In the genomic region with DNA sequence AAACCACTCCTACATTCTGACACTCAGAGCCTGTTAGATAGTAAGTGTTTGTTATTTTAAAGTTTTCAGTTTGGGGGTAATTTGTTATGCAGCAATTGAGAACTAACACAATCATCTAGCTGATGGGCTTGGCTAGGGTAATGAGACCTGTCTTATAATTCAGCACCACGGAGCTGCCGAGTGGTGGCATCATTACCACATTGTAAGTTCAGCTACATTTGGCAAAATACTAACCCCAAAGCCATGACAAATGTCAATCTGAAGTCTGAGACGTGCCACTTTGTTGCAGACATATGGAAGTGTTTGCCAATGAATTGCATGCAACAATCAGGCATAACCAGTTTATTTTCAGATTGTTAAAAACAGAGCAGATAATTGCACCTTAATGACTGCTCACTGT, we compare ENCODE assay signal across 11 cellular contexts. TPM values are rescaled to one million over a fixed set of nuclear protein-coding genes. Genes with fewer than 3 reads are reported as not detected.
DNase-seq lines count a peak whose midpoint lies in the region; ATAC-seq, FAIRE-seq and TF ChIP-seq lines count a peak whose summit lies in the region.
"Had no signal": no experiment of that assay in that cellular context is flagged by ENCODE, and none has a peak within 500 bp of the region (broad histone marks: within the 10 kb centered on the region; RNA-seq: fewer than 3 reads in every experiment).

No MANE protein-coding gene starts in this region.

- no peak overlapping the region for H3K27ac ChIP-seq in HepG2 (ENCODE audit: extremely low read length, insufficient read depth, low read length)
- H3K27ac ChIP-seq in smooth muscle cell (ENCODE audit: low read depth), result no peak overlapping the region
- no peak overlapping the region for H3K27ac ChIP-seq in esophagus muscularis mucosa (replicated peaks in 1 of 4)

- POLR2A ChIA-PET in HepG2 (lab: Yijun Ruan, JAX), result no interaction called here

- TF ChIP-seq POLR2A in HepG2 (IDR thresholded peaks at IDR 0.05; ENCODE audit: insufficient read depth in 1 of 2, low read depth in 2 of 2, low read length in 2 of 2) (no peak), esophagus muscularis mucosa (IDR thresholded peaks at IDR 0.05; ENCODE audit: low read depth) (no peak)

- no peak for TF ChIP-seq RAD21 in HepG2 (CRISPR knock-in tag; IDR thresholded peaks at IDR 0.05)

- intact Hi-C loops in HepG2 (cut with micrococcal nuclease; ENCODE audit: unreplicated experiment) (no loop called here), esophagus muscularis mucosa (cut with DNase I) (no loop called here)

- H3F3A ChIP-seq in smooth muscle cell (ENCODE audit: low read depth), result no peaks in the 10 kb centered on the region

- peak; percentile 52 for ATAC-seq in HepG2
- no peak for ATAC-seq in natural killer cell treated with Interleukin-12 subunit alpha and Interleukin-12 subunit beta and Interleukin-15 and Interleukin-18, amount 100 ng/mL, for 72 hours

- H3K9me3 Mint-ChIP-seq in natural killer cell treated with Interleukin-12 subunit alpha and Interleukin-12 subunit beta and Interleukin-15 and Interleukin-18, amount 100 ng/mL, for 72 hours, result no peaks in the 10 kb centered on the region

- 0% methylated on average over 3 of the region's 3 CpGs for WGBS in HepG2 (ENCODE audit: low lambda C conversion rate)
- WGBS in smooth muscle cell (ENCODE audit: low lambda C conversion rate), result 74% methylated on average over 3 of the region's 3 CpGs
- 61% methylated on average over 3 of the region's 3 CpGs for WGBS in esophagus muscularis mucosa

- H3K27ac Mint-ChIP-seq in natural killer cell treated with Interleukin-12 subunit alpha and Interleukin-12 subunit beta and Interleukin-15 and Interleukin-18, amount 100 ng/mL, for 72 hours, result no peak overlapping the region
- H3K27ac Mint-ChIP-seq: nephron had no signal

- H3K27me3 ChIP-seq in HepG2 (ENCODE audit: control insufficient read depth in 1 of 2, insufficient read depth in 2 of 2, low read length in 2 of 2) (no peaks in the 10 kb centered on the region; a peak in 2 of 5 replicates), smooth muscle cell (ENCODE audit: low read depth) (no peaks in the 10 kb centered on the region), esophagus muscularis mucosa (no peaks in the 10 kb centered on the region)

- TF ChIP-seq EP300 in HepG2 (IDR thresholded peaks at IDR 0.05; ENCODE audit: low read depth in 2 of 2, low read length in 2 of 2), result no peak
- TF ChIP-seq EP300 in HepG2 (CRISPR knock-in tag; IDR thresholded peaks at IDR 0.05; ENCODE audit: borderline replicate concordance), result no peak
- TF ChIP-seq EP300 in esophagus muscularis mucosa (IDR thresholded peaks at IDR 0.05), result no peak

- H3K36me3 ChIP-seq in HepG2 (replicated peaks in 1 of 2; ENCODE audit: control insufficient read depth in 1 of 2, insufficient read depth in 2 of 2, low read length in 2 of 2) (no peaks in the 10 kb centered on the region), smooth muscle cell (ENCODE audit: low read depth) (no peaks in the 10 kb centered on the region), esophagus muscularis mucosa (no peaks in the 10 kb centered on the region)

- no peak overlapping the region for H3K4me3 ChIP-seq in cardiac fibroblast (replicated peaks in 1 of 2; ENCODE audit: low read depth in 2 of 2, low read length in 2 of 2)
- H3K4me3 ChIP-seq in HepG2 (replicated peaks in 1 of 3; ENCODE audit: insufficient read depth in 1 of 3, low read depth in 2 of 3, low read length in 3 of 3), result no peak overlapping the region
- no peak overlapping the region for H3K4me3 ChIP-seq in smooth muscle cell
- no peak overlapping the region for H3K4me3 ChIP-seq in esophagus muscularis mucosa

- BruUV-seq in HepG2 (replicated peaks; lab: Mats Ljungman, UMichigan), result no TSS peak

- peak; percentile 24 for DNase-seq in ACHN
- peak; percentile 30 for DNase-seq in HT1080 (ENCODE audit: low read depth)
- peak; percentile 41 to 48 for DNase-seq in cardiac fibroblast (ENCODE audit: low read depth in 2 of 2)
- no peak for DNase-seq in HepG2 (ENCODE audit: low spot score)
- no peak for DNase-seq in NCI-H187 treated with DMSO at 0.1 percent for 48 hours (lab: John Stamatoyannopoulos, UW)
- DNase-seq in smooth muscle cell (lab: John Stamatoyannopoulos, UW; ENCODE audit: unreplicated experiment), result no peak
- DNase-seq in natural killer cell treated with Interleukin-12 subunit alpha and Interleukin-12 subunit beta and Interleukin-15 and Interleukin-18, amount 100 ng/mL, for 72 hours (ENCODE audit: low spot score), result no peak
- no peak for DNase-seq in esophagus muscularis mucosa (ENCODE audit: extremely low spot score)
- DNase-seq: activated T-cell treated with anti-CD3 and anti-CD28 coated beads, Interleukin-2, amount 50 U/mL, for 72 hours; DND-41 had no signal

- H2AFZ ChIP-seq in HepG2 (ENCODE audit: low read length) (no peak overlapping the region), smooth muscle cell (ENCODE audit: low read depth) (no peak overlapping the region)

- peaks cover 5% of the 10 kb centered on the region for H3K36me3 Mint-ChIP-seq in natural killer cell treated with Interleukin-12 subunit alpha and Interleukin-12 subunit beta and Interleukin-15 and Interleukin-18, amount 100 ng/mL, for 72 hours

- H3K9ac ChIP-seq in HepG2 (ENCODE audit: insufficient read depth, low read depth, low read length) (no peak overlapping the region), smooth muscle cell (ENCODE audit: low read depth) (no peak overlapping the region)

- H3K79me2 ChIP-seq in HepG2 (ENCODE audit: insufficient read depth, low read length), result no peaks in the 10 kb centered on the region
- H3K79me2 ChIP-seq in smooth muscle cell (ENCODE audit: low read depth), result no peaks in the 10 kb centered on the region

- H3K4me1 ChIP-seq in HepG2 (ENCODE audit: insufficient read depth, low read length), result peaks cover 26% of the 10 kb centered on the region
- no peaks in the 10 kb centered on the region for H3K4me1 ChIP-seq in smooth muscle cell (ENCODE audit: low read depth)
- H3K4me1 ChIP-seq in esophagus muscularis mucosa, result no peaks in the 10 kb centered on the region

- peak; percentile 77 for FAIRE-seq in HepG2 (lab: Jason Lieb, UNC)

- H4K20me1 ChIP-seq in HepG2 (ENCODE audit: insufficient read depth, low read length) (no peaks in the 10 kb centered on the region), smooth muscle cell (ENCODE audit: low read depth) (no peaks in the 10 kb centered on the region)

- H3K4me1 Mint-ChIP-seq in natural killer cell treated with Interleukin-12 subunit alpha and Interleukin-12 subunit beta and Interleukin-15 and Interleukin-18, amount 100 ng/mL, for 72 hours (ENCODE audit: low read depth in 2 of 2), result peaks cover 4 to 14% of the 10 kb centered on the region in 2 donors
- H3K4me1 Mint-ChIP-seq: nephron had no signal

- TF ChIP-seq CTCF in cardiac fibroblast (IDR thresholded peaks at IDR 0.05; ENCODE audit: low read depth, low read length) (peak; percentile 9), HepG2 (CRISPR knock-in tag; IDR thresholded peaks at IDR 0.05) (peak; percentile 69), smooth muscle cell (IDR thresholded peaks at IDR 0.05; ENCODE audit: borderline replicate concordance, insufficient read depth, poor library complexity, severe bottlenecking) (no peak), esophagus muscularis mucosa (IDR thresholded peaks at IDR 0.05) (peak in 1 of 3 experiments; percentile 28)

- H3K4me2 ChIP-seq in HepG2 (ENCODE audit: low read depth, low read length) (no peak overlapping the region), smooth muscle cell (no peak overlapping the region)

- H3K27me3 Mint-ChIP-seq in natural killer cell treated with Interleukin-12 subunit alpha and Interleukin-12 subunit beta and Interleukin-15 and Interleukin-18, amount 100 ng/mL, for 72 hours, result no peaks in the 10 kb centered on the region

- in situ Hi-C loops in ACHN (cut with HindIII; ENCODE audit: low pct_ligation_motif_present, low pct_unique_long_range_greater_than_20kb, low sequenced_read_pairs) (no loop called here), HepG2 (cut with HindIII; ENCODE audit: extremely low pct_ligation_motif_present, low pct_unique_long_range_greater_than_20kb) (no loop called here)

- H3K9me3 ChIP-seq in HepG2 (ENCODE audit: low read length) (no peaks in the 10 kb centered on the region), smooth muscle cell (replicated peaks; ENCODE audit: low read depth) (no peaks in the 10 kb centered on the region), esophagus muscularis mucosa (peaks cover 0 to 27% (median 5%) of the 10 kb centered on the region in 4 donors)

- H3K4me3 Mint-ChIP-seq in natural killer cell treated with Interleukin-12 subunit alpha and Interleukin-12 subunit beta and Interleukin-15 and Interleukin-18, amount 100 ng/mL, for 72 hours, result no peak overlapping the region
- H3K4me3 Mint-ChIP-seq: activated T-cell treated with anti-CD3 and anti-CD28 coated beads, Interleukin-2, amount 50 U/mL, for 72 hours; nephron had no signal

- CTCF ChIA-PET in HepG2 (lab: Yijun Ruan, JAX; ENCODE audit: low intra/inter-chr PET ratio, low total read pairs), result interaction anchor here (0.7 kb wide), 1 partner anchor 267 kb away, joined by 3 read pairs; no protein-coding TSS in a partner anchor

RNA-seq across cellular contexts. Expression of gene KLHL6, which starts 52.7 kb away (rescaled TPM):
- total RNA-seq in HT1080 (2014; rRNA removed; shearing (Covaris generic)), result not detected in 2 replicates
- polyA plus RNA-seq in HT1080 (2015; cell fraction: cytosol; rRNA removed), result 0.02 TPM in 1 of 2 replicates, not detected in the other
- polyA plus RNA-seq in HT1080 (2015; cell fraction: nucleus; rRNA removed), result 0.04 TPM in 1 of 2 replicates, not detected in the other
- total RNA-seq in HepG2 (2016; rRNA removed; fragmentation: Illumina TruSeq; extraction: Trizol) (not detected in 2 replicates), smooth muscle cell (0.22 and 0.40 TPM in 2 replicates), esophagus muscularis mucosa (1 to 10 TPM in 2 of 4 donors, under 1 TPM in 2; 0.71 to 4.1 (median 1.3) TPM)
- total RNA-seq in HepG2 (2016; cell fraction: cytosol; rRNA removed; fragmentation: Illumina TruSeq; extraction: Trizol; ENCODE audit: low read depth), result not detected in 2 replicates
- total RNA-seq in HepG2 (2016; cell fraction: insoluble cytoplasmic fraction; rRNA removed; fragmentation: Illumina TruSeq; extraction: Trizol), result not detected in 2 replicates
- not detected in 2 replicates for total RNA-seq in HepG2 (2016; cell fraction: membrane; rRNA removed; fragmentation: Illumina TruSeq; extraction: Trizol)
- total RNA-seq in HepG2 (2016; cell fraction: nucleus; rRNA removed; fragmentation: Illumina TruSeq; extraction: Trizol), result not detected in 2 replicates
- polyA plus RNA-seq in HepG2 (2011; rRNA removed) (not detected in 2 replicates), smooth muscle cell (not detected in 2 replicates)
- polyA plus RNA-seq in HepG2 (2011; cell fraction: cytosol; rRNA removed), result 0.03 TPM in 1 of 2 replicates, not detected in the other
- 0.05 TPM in 1 of 2 replicates, not detected in the other for polyA plus RNA-seq in HepG2 (2011; cell fraction: nucleus; rRNA removed)
- polyA plus RNA-seq in HepG2 (2012), result 0.04 and 0.07 TPM in 2 replicates
- polyA plus RNA-seq in HepG2 (2016; cell fraction: cytosol; fragmentation: Illumina TruSeq; extraction: Trizol; ENCODE audit: low read depth), result not detected in 2 replicates
- not detected in 2 replicates for polyA plus RNA-seq in HepG2 (2016; cell fraction: insoluble cytoplasmic fraction; fragmentation: Illumina TruSeq; extraction: Trizol; ENCODE audit: low read depth)
- not detected in 2 replicates for polyA plus RNA-seq in HepG2 (2016; cell fraction: membrane; fragmentation: Illumina TruSeq; extraction: Trizol; ENCODE audit: low read depth)
- not detected in 2 replicates for polyA plus RNA-seq in HepG2 (2016; cell fraction: nucleus; fragmentation: Illumina TruSeq; extraction: Trizol; ENCODE audit: insufficient read depth, low read depth)
- polyA minus RNA-seq in HepG2 (2011; rRNA and poly(A)+ RNA removed; ENCODE audit: low replicate concordance), result 0.33 TPM in 1 of 2 replicates, not detected in the other
- not detected in 2 replicates for polyA minus RNA-seq in HepG2 (2011; cell fraction: cytosol; rRNA and poly(A)+ RNA removed)
- not detected in 2 replicates for polyA minus RNA-seq in HepG2 (2011; cell fraction: nucleus; rRNA and poly(A)+ RNA removed)
- total RNA-seq in natural killer cell treated with Interleukin-12 subunit alpha and Interleukin-12 subunit beta and Interleukin-15 and Interleukin-18, amount 100 ng/mL, for 72 hours, result 10 to 100 TPM; 16.9 to 19.3 TPM

Comparison
In these comparisons a context has a peak if more than half of its experiments do, and no peak if none do; other contexts are left out.
1. DNase-seq: peak in ACHN (single experiment), HT1080 (single experiment) and cardiac fibroblast (2 of 2); none in HepG2 (single experiment), NCI-H187 treated with DMSO at 0.1 percent for 48 hours (single experiment), smooth muscle cell (single experiment), natural killer cell treated with Interleukin-12 subunit alpha and Interleukin-12 subunit beta and Interleukin-15 and Interleukin-18, amount 100 ng/mL, for 72 hours (single experiment) and esophagus muscularis mucosa (single experiment).